7 cellular contexts compared by ENCODE assay signal in genomic region chr1:8815582-8816285, GRCh38. TPM values are rescaled to one million over a fixed set of nuclear protein-coding genes. Genes with fewer than 3 reads are reported as not detected.
DNase-seq lines count a peak whose midpoint lies in the region; ATAC-seq, FAIRE-seq and TF ChIP-seq lines count a peak whose summit lies in the region.

No MANE protein-coding gene starts in this region.

- no peak overlapping the region for H3K18ac ChIP-seq in mesendoderm (ENCODE audit: low read length)

- no peak overlapping the region for H3K4ac ChIP-seq in mesendoderm (ENCODE audit: low read depth, low read length)

- no peaks in the 10 kb centered on the region for H3K9me3 ChIP-seq in upper lobe of right lung

- H3K79me2 ChIP-seq in mesendoderm (ENCODE audit: control insufficient read depth, insufficient read depth, low read length): peaks cover 47% of the 10 kb centered on the region

- H3K36me3 ChIP-seq in mesendoderm (ENCODE audit: control insufficient read depth, insufficient read depth, low read length): no peaks in the 10 kb centered on the region
- no peaks in the 10 kb centered on the region for H3K36me3 ChIP-seq in upper lobe of right lung

- no peak for ATAC-seq in upper lobe of right lung

- H3K27ac ChIP-seq in caudate nucleus (ENCODE audit: low read depth, low read length) (peak overlapping the region; percentile 96), mesendoderm (ENCODE audit: low read depth, low read length) (no peak overlapping the region), upper lobe of right lung (peak overlapping the region; percentile 94)

- no CpG with 5 or more reads among the region's 5 CpGs for WGBS in mesendoderm (ENCODE audit: extremely low coverage, insufficient coverage, low lambda C conversion rate)

- no peak overlapping the region for H2AK5ac ChIP-seq in mesendoderm (ENCODE audit: low read length)

- no peak overlapping the region for H4K8ac ChIP-seq in mesendoderm (ENCODE audit: low read depth, low read length)

- peaks cover 5% of the 10 kb centered on the region for H3K4me1 ChIP-seq in mesendoderm (ENCODE audit: control insufficient read depth, low read depth, low read length)
- H3K4me1 ChIP-seq in upper lobe of right lung: peaks cover 25% of the 10 kb centered on the region

- TF ChIP-seq POLR2A in GM12891 (IDR thresholded peaks at IDR 0.05; ENCODE audit: low read depth, low read length): no peak

- no peak overlapping the region for H3K4me3 ChIP-seq in mesendoderm (ENCODE audit: low read length)
- peak overlapping the region; percentile 72 for H3K4me3 ChIP-seq in upper lobe of right lung

- intact Hi-C loops in upper lobe of right lung (cut with DNase I): no loop called here

- no peaks in the 10 kb centered on the region for H3K27me3 ChIP-seq in mesendoderm (ENCODE audit: insufficient read depth, low read length, poor library complexity)
- no peaks in the 10 kb centered on the region for H3K27me3 ChIP-seq in upper lobe of right lung

- H2BK120ac ChIP-seq in mesendoderm (ENCODE audit: low read depth, low read length): no peak overlapping the region

- no peak overlapping the region for H2BK5ac ChIP-seq in mesendoderm (ENCODE audit: low read length)

- TF ChIP-seq CTCF in upper lobe of right lung (IDR thresholded peaks at IDR 0.05): no peak

- DNase-seq in GM12891 (ENCODE audit: insufficient read length, low spot score): no peak
- DNase-seq in NCI-H510A (lab: John Stamatoyannopoulos, UW): peak; percentile 63
- DNase-seq in caudate nucleus (lab: John Stamatoyannopoulos, UW): peak in 42 of 61 donors; percentile 5 to 82 (median 38)
- peak; percentile 15 for DNase-seq in mesendoderm
- DNase-seq in upper lobe of right lung: no peak
- DNase-seq in cerebellar nuclear complex (lab: John Stamatoyannopoulos, UW): no peak
- no peak for DNase-seq in AG20443 (ENCODE audit: low spot score)

- H4K5ac ChIP-seq in mesendoderm (ENCODE audit: low read length): no peak overlapping the region

- FAIRE-seq in GM12891 (lab: Jason Lieb, UNC): peak; percentile 85

- H3K9ac ChIP-seq in mesendoderm (ENCODE audit: low read length): peak overlapping the region; percentile 60

- no peak overlapping the region for H2BK15ac ChIP-seq in mesendoderm (replicated peaks; ENCODE audit: low read depth)

- peaks cover 9% of the 10 kb centered on the region for H3K79me1 ChIP-seq in mesendoderm (ENCODE audit: low read length)

- no peak overlapping the region for H3K23ac ChIP-seq in mesendoderm (ENCODE audit: low read length)

- H3K56ac ChIP-seq in mesendoderm (ENCODE audit: low read length): peak overlapping the region; percentile 79

- peak overlapping the region; percentile 51 for H3K4me2 ChIP-seq in mesendoderm (ENCODE audit: low read length)

TF ChIP-seq in GM12891, 5 proteins besides CTCF, POLR2A, EP300 and RAD21:
- no peak for TF ChIP-seq POLR2AphosphoS5 (IDR thresholded peaks at IDR 0.05; ENCODE audit: low read depth, low read length)
- TF ChIP-seq PAX5 (IDR thresholded peaks at IDR 0.05; ENCODE audit: insufficient read depth, low read length, severe bottlenecking): no peak
- no peak for TF ChIP-seq SPI1 (IDR thresholded peaks at IDR 0.05; ENCODE audit: low read depth, low read length)
- TF ChIP-seq POU2F2 (IDR thresholded peaks at IDR 0.05; ENCODE audit: low read depth, low read length): no peak
- no peak for TF ChIP-seq TAF1 (IDR thresholded peaks at IDR 0.05; ENCODE audit: low read depth, low read length)
TF ChIP-seq in GM12891: peak in this region for 0.

RNA-seq across cellular contexts. Expression of gene RERE, which starts 1.7 kb away (rescaled TPM):
- 21.3 TPM for polyA plus RNA-seq in GM12891 (2012; ENCODE audit: low read depth, missing spikeins)
- polyA plus RNA-seq in mesendoderm (2013, experiment 1 of 2): 55.4 TPM
- polyA plus RNA-seq in mesendoderm (2013, experiment 2 of 2): 60.2 TPM
- 99.6 TPM for total RNA-seq in upper lobe of right lung

Comparison
In these comparisons a context has a peak if more than half of its experiments do, and no peak if none do; other contexts are left out.
1. DNase-seq: peak in NCI-H510A (single experiment), caudate nucleus (42 of 61) and mesendoderm (single experiment); none in GM12891 (single experiment), upper lobe of right lung (single experiment), cerebellar nuclear complex (0 of 2) and AG20443 (single experiment).